Comparison of ENCODE assay signal across 1 cellular context in the genomic region with DNA sequence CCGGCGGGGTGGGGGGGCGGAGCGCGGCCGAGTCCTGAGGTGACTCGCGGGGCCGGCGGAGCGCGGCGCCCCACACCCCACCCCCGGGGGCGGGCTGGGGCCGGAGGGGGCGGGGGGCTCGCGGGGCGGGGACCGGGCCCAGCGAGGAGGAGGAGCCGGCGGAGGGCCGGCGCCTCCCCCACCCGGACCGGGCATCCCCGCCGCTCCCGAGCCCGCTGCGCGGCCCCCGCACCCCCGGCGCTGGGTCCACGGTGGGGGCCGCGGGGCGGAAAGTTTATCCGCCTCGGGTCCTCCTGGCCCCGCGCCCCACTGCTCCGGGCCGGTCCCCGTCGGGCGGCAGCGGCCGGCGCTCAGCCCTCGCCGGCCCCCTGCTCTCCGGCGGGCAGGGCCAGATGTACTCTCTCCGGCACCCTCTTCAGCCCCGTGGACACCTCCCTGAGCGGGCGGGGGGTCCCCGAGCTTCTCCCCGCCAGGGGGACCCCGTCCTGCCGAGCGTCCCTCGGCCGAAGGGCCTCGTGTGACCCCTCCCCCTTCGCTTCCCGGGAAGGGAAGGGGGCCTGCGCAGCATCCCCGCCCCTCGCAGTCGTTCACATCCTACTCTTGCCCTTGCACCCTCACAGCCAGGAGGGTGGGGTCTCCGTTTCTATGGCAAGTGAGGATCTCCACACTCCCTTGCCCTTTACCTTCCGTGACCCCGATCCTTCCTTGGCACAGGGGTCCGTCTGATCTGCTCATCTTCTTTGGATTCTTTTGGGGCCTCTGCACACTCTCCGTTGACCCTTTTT.
TF ChIP-seq lines count a peak whose summit lies in the region.

No MANE protein-coding gene starts in this region.

TF ChIP-seq in GM23338, 12 proteins besides CTCF, POLR2A, EP300 and RAD21 (continued from another document):
- TF ChIP-seq, protein P1, sequence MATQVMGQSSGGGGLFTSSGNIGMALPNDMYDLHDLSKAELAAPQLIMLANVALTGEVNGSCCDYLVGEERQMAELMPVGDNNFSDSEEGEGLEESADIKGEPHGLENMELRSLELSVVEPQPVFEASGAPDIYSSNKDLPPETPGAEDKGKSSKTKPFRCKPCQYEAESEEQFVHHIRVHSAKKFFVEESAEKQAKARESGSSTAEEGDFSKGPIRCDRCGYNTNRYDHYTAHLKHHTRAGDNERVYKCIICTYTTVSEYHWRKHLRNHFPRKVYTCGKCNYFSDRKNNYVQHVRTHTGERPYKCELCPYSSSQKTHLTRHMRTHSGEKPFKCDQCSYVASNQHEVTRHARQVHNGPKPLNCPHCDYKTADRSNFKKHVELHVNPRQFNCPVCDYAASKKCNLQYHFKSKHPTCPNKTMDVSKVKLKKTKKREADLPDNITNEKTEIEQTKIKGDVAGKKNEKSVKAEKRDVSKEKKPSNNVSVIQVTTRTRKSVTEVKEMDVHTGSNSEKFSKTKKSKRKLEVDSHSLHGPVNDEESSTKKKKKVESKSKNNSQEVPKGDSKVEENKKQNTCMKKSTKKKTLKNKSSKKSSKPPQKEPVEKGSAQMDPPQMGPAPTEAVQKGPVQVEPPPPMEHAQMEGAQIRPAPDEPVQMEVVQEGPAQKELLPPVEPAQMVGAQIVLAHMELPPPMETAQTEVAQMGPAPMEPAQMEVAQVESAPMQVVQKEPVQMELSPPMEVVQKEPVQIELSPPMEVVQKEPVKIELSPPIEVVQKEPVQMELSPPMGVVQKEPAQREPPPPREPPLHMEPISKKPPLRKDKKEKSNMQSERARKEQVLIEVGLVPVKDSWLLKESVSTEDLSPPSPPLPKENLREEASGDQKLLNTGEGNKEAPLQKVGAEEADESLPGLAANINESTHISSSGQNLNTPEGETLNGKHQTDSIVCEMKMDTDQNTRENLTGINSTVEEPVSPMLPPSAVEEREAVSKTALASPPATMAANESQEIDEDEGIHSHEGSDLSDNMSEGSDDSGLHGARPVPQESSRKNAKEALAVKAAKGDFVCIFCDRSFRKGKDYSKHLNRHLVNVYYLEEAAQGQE (IDR thresholded peaks at IDR 0.05; ENCODE audit: unreplicated experiment), result no peak
- TF ChIP-seq STAT1 (IDR thresholded peaks at IDR 0.05; ENCODE audit: unreplicated experiment), result no peak
- no peak for TF ChIP-seq ZNF114 (CRISPR knock-in tag; IDR thresholded peaks at IDR 0.05)
- TF ChIP-seq EZH2 (IDR thresholded peaks at IDR 0.05; ENCODE audit: low read depth, unreplicated experiment), result no peak
